6 cellular contexts compared by ENCODE assay signal in the genomic region with DNA sequence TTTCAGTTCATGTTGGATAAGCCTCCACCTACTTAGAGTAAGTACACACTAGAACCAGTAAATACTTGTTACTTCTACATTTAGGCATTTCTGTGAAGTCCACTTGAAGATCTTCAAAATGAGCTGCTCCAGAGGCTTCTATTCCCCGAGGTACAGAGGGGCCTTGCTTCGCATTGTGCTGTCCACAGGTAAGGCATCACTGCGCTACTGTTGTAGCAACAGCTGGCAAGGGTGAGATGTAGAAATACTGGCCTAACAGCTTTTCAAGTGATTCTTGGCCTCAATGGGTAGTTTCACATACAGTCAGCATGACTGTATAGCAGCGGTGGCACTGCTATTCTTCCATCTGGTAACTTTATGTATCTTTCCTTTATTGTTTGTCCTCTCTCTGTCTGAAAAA. TPM values are rescaled to one million over a fixed set of nuclear protein-coding genes. Genes with fewer than 3 reads are reported as not detected.
"Had no signal": no experiment of that assay in that cellular context is flagged by ENCODE, and none has a peak within 500 bp of the region (broad histone marks: within the 10 kb centered on the region; RNA-seq: fewer than 3 reads in every experiment).

No MANE protein-coding gene starts in this region.

RNA-seq across cellular contexts. Expression of a gene that starts 4.7 kb away (rescaled TPM):
- total RNA-seq: HepG2, HT-29, HT1080, IMR-90, K562 had no signal
- polyA plus RNA-seq: HepG2, IgD-negative memory B cell, IMR-90, K562 had no signal

RNA-seq across cellular contexts. Expression of a gene that starts 49.0 kb away (rescaled TPM):
- total RNA-seq: HepG2, HT-29, HT1080, IMR-90, K562 had no signal
- polyA plus RNA-seq: HepG2, IgD-negative memory B cell, IMR-90, K562 had no signal
